In the genomic region with DNA sequence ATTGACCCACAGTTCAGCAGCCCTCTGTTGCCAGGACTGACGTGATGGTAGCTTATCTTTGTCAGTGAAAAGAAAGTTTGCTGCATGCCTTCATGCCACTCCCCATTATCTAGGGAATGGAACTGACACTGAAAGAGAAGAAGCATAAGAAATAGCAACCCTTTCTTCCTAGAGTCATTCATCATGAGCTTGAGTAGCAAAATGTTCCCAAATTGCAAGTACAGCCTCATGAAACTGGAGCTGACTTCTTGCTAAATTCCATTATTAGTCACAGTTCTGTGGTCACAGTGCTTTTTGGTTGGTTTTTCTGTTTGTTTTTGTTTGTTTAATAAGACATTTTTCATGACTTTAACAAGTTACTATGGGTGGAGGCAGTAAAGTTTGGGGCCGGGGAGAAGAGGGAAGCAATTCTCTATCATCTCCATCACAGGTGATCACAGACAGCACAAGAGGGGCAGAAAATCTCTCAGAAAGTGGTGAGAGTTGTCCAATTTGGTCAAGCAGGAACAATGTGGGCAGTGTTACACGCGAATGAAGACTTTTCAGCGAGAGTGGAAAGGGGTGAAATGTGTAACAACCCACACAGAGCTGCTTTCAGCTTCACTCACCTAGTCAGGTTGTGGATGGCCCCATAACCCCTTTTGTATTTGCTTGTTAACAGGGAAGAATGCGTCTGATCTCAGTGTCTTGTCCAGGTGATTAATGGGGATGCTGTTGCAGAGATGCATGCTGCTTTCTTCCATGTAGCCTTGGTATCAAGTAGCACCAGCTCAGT, we compare ENCODE assay signal across 11 cellular contexts.
DNase-seq lines count a peak whose midpoint lies in the region; ATAC-seq and TF ChIP-seq lines count a peak whose summit lies in the region.
"Had no signal": no experiment of that assay in that cellular context is flagged by ENCODE, and none has a peak within 500 bp of the region (broad histone marks: within the 10 kb centered on the region; RNA-seq: fewer than 3 reads in every experiment).

No MANE protein-coding gene starts in this region.

- no peak for TF ChIP-seq POLR2A in spleen (IDR thresholded peaks at IDR 0.05)

- H3K27me3 ChIP-seq in spleen (replicated peaks in 1 of 7): no peaks in the 10 kb centered on the region

- intact Hi-C loops in activated CD4-positive, alpha-beta memory T cell treated with anti-CD3 and anti-CD28 coated beads for 36 hours (cut with micrococcal nuclease): loop anchor here (1.0 to 5.0 kb wide), 3 partner anchors 15 to 47 kb away; no protein-coding TSS in a partner anchor
- intact Hi-C loops in spleen (cut with DNase I; ENCODE audit: low total_unique reads): no loop called here

- H3K36me3 ChIP-seq in spleen: no peaks in the 10 kb centered on the region

- CTCF ChIA-PET in activated CD4-positive, alpha-beta memory T cell treated with anti-CD3 and anti-CD28 coated beads for 36 hours (lab: Charles Lee): no interaction called here
- CTCF ChIA-PET in activated CD4-positive, alpha-beta memory T cell treated with anti-CD3 and anti-CD28 coated beads, Interleukin-2, amount 10 ng/mL, durations not matched to agents 7 days and 5 days (lab: Charles Lee): no interaction called here

- TF ChIP-seq CTCF in HFFc6 (IDR thresholded peaks at IDR 0.05) (no peak), spleen (IDR thresholded peaks at IDR 0.05 in 8 of 11, conservative IDR thresholded peaks at IDR 0.05 in 3 of 11) (no peak)

- H3K4me1 Mint-ChIP-seq in activated CD4-positive, alpha-beta memory T cell treated with anti-CD3 and anti-CD28 coated beads for 36 hours (ENCODE audit: low read depth): peaks cover 8% of the 10 kb centered on the region
- H3K4me1 Mint-ChIP-seq in activated CD4-positive, alpha-beta memory T cell treated with anti-CD3 and anti-CD28 coated beads, Interleukin-2, amount 10 ng/mL, durations not matched to agents 7 days and 5 days: peaks cover 9% of the 10 kb centered on the region
- H3K4me1 Mint-ChIP-seq in HFFc6 (ENCODE audit: low read depth): no peaks in the 10 kb centered on the region
- no peaks in the 10 kb centered on the region for H3K4me1 Mint-ChIP-seq in stimulated activated effector memory CD8-positive, alpha-beta T cell treated with anti-CD3 and anti-CD28 coated beads, Interleukin-12 subunit alpha, Interleukin-12 subunit beta, amount 100 ng/mL, for 72 hours
- H3K4me1 Mint-ChIP-seq: activated naive CD4-positive, alpha-beta T cell treated with anti-CD3 and anti-CD28 coated beads, Interleukin-2, amount 50 U/mL, for 24 hours had no signal

- peak; percentile 57 for ATAC-seq in HG03521 (IDR thresholded peaks at IDR 0.05; ENCODE audit: unreplicated experiment)
- peak; percentile 77 for ATAC-seq in stimulated activated effector memory CD8-positive, alpha-beta T cell treated with anti-CD3 and anti-CD28 coated beads, Interleukin-12 subunit alpha, Interleukin-12 subunit beta, amount 100 ng/mL, for 72 hours

- peaks cover 0 to 9% (median 0%) of the 10 kb centered on the region in 8 donors for H3K9me3 ChIP-seq in spleen

- no peak overlapping the region for H3K27ac ChIP-seq in spleen

- 47 to 69% (median 60%) methylated on average over 6 of the region's 6 CpGs for WGBS in spleen, 5 donors

- H3K36me3 Mint-ChIP-seq in activated CD4-positive, alpha-beta memory T cell treated with anti-CD3 and anti-CD28 coated beads for 36 hours: no peaks in the 10 kb centered on the region
- no peaks in the 10 kb centered on the region for H3K36me3 Mint-ChIP-seq in activated CD4-positive, alpha-beta memory T cell treated with anti-CD3 and anti-CD28 coated beads, Interleukin-2, amount 10 ng/mL, durations not matched to agents 7 days and 5 days (ENCODE audit: low read depth)
- H3K36me3 Mint-ChIP-seq in HFFc6 (ENCODE audit: low read depth): peaks cover 5% of the 10 kb centered on the region; the same call in 1 of the 2 replicates
- no peaks in the 10 kb centered on the region for H3K36me3 Mint-ChIP-seq in stimulated activated effector memory CD8-positive, alpha-beta T cell treated with anti-CD3 and anti-CD28 coated beads, Interleukin-12 subunit alpha, Interleukin-12 subunit beta, amount 100 ng/mL, for 72 hours
- H3K36me3 Mint-ChIP-seq: activated naive CD4-positive, alpha-beta T cell treated with anti-CD3 and anti-CD28 coated beads, Interleukin-2, amount 50 U/mL, for 24 hours had no signal

- peaks cover 7% of the 10 kb centered on the region for H3K9me3 Mint-ChIP-seq in activated CD4-positive, alpha-beta memory T cell treated with anti-CD3 and anti-CD28 coated beads for 36 hours
- no peaks in the 10 kb centered on the region for H3K9me3 Mint-ChIP-seq in activated CD4-positive, alpha-beta memory T cell treated with anti-CD3 and anti-CD28 coated beads, Interleukin-2, amount 10 ng/mL, durations not matched to agents 7 days and 5 days
- H3K9me3 Mint-ChIP-seq in HFFc6: peaks cover 35% of the 10 kb centered on the region
- no peaks in the 10 kb centered on the region for H3K9me3 Mint-ChIP-seq in stimulated activated effector memory CD8-positive, alpha-beta T cell treated with anti-CD3 and anti-CD28 coated beads, Interleukin-12 subunit alpha, Interleukin-12 subunit beta, amount 100 ng/mL, for 72 hours
- H3K9me3 Mint-ChIP-seq: activated naive CD4-positive, alpha-beta T cell treated with anti-CD3 and anti-CD28 coated beads, Interleukin-2, amount 50 U/mL, for 24 hours had no signal

- H3K4me1 ChIP-seq in spleen: no peaks in the 10 kb centered on the region

- peak; percentile 33 for DNase-seq in activated CD4-positive, alpha-beta memory T cell treated with anti-CD3 and anti-CD28 coated beads for 36 hours
- DNase-seq in activated CD4-positive, alpha-beta memory T cell treated with anti-CD3 and anti-CD28 coated beads, Interleukin-2, amount 10 ng/mL, durations not matched to agents 7 days and 5 days: no peak
- DNase-seq in HFFc6 (peak; percentile 3), KG1 (lab: John Stamatoyannopoulos, UW) (no peak), spleen (no peak)
- DNase-seq in stimulated activated effector memory CD8-positive, alpha-beta T cell treated with anti-CD3 and anti-CD28 coated beads, Interleukin-12 subunit alpha, Interleukin-12 subunit beta, amount 100 ng/mL, for 72 hours (ENCODE audit: low spot score in 2 of 2): no peak
- DNase-seq in stimulated activated naive CD4-positive, alpha-beta T cell treated with Interleukin-2 at 50 U/mL for 16 hours (lab: John Stamatoyannopoulos, UW): no peak
- DNase-seq: NCI-H226, substantia nigra had no signal

- H3K27ac Mint-ChIP-seq in activated CD4-positive, alpha-beta memory T cell treated with anti-CD3 and anti-CD28 coated beads for 36 hours: peak overlapping the region; percentile 76
- no peak overlapping the region for H3K27ac Mint-ChIP-seq in activated CD4-positive, alpha-beta memory T cell treated with anti-CD3 and anti-CD28 coated beads, Interleukin-2, amount 10 ng/mL, durations not matched to agents 7 days and 5 days
- no peak overlapping the region for H3K27ac Mint-ChIP-seq in HFFc6
- no peak overlapping the region for H3K27ac Mint-ChIP-seq in stimulated activated effector memory CD8-positive, alpha-beta T cell treated with anti-CD3 and anti-CD28 coated beads, Interleukin-12 subunit alpha, Interleukin-12 subunit beta, amount 100 ng/mL, for 72 hours
- H3K27ac Mint-ChIP-seq: activated naive CD4-positive, alpha-beta T cell treated with anti-CD3 and anti-CD28 coated beads, Interleukin-2, amount 50 U/mL, for 24 hours had no signal

- H3K27me3 Mint-ChIP-seq in activated CD4-positive, alpha-beta memory T cell treated with anti-CD3 and anti-CD28 coated beads for 36 hours: peaks cover 9% of the 10 kb centered on the region
- no peaks in the 10 kb centered on the region for H3K27me3 Mint-ChIP-seq in activated CD4-positive, alpha-beta memory T cell treated with anti-CD3 and anti-CD28 coated beads, Interleukin-2, amount 10 ng/mL, durations not matched to agents 7 days and 5 days
- peaks cover 1% of the 10 kb centered on the region for H3K27me3 Mint-ChIP-seq in HFFc6 (ENCODE audit: insufficient read depth)

- POLR2A ChIA-PET in activated CD4-positive, alpha-beta memory T cell treated with anti-CD3 and anti-CD28 coated beads for 36 hours (lab: Charles Lee): interaction anchor here (1.0 kb wide), 1 partner anchor 11 kb away, joined by 3 read pairs; no protein-coding TSS in a partner anchor
- POLR2A ChIA-PET in activated CD4-positive, alpha-beta memory T cell treated with anti-CD3 and anti-CD28 coated beads, Interleukin-2, amount 10 ng/mL, durations not matched to agents 7 days and 5 days (lab: Charles Lee): no interaction called here

- H3K4me3 ChIP-seq in spleen: no peak overlapping the region

- H3K4me3 Mint-ChIP-seq in activated CD4-positive, alpha-beta memory T cell treated with anti-CD3 and anti-CD28 coated beads for 36 hours: no peak overlapping the region
- no peak overlapping the region for H3K4me3 Mint-ChIP-seq in activated CD4-positive, alpha-beta memory T cell treated with anti-CD3 and anti-CD28 coated beads, Interleukin-2, amount 10 ng/mL, durations not matched to agents 7 days and 5 days
- H3K4me3 Mint-ChIP-seq in HFFc6: no peak overlapping the region
- no peak overlapping the region for H3K4me3 Mint-ChIP-seq in stimulated activated effector memory CD8-positive, alpha-beta T cell treated with anti-CD3 and anti-CD28 coated beads, Interleukin-12 subunit alpha, Interleukin-12 subunit beta, amount 100 ng/mL, for 72 hours
- H3K4me3 Mint-ChIP-seq: activated naive CD4-positive, alpha-beta T cell treated with anti-CD3 and anti-CD28 coated beads, Interleukin-2, amount 50 U/mL, for 24 hours had no signal

Comparison
In these comparisons a context has a peak if more than half of its experiments do, and no peak if none do; other contexts are left out.
1. DNase-seq: peak in activated CD4-positive, alpha-beta memory T cell treated with anti-CD3 and anti-CD28 coated beads for 36 hours (single experiment) and HFFc6 (single experiment); none in activated CD4-positive, alpha-beta memory T cell treated with anti-CD3 and anti-CD28 coated beads, Interleukin-2, amount 10 ng/mL, durations not matched to agents 7 days and 5 days (single experiment), stimulated activated effector memory CD8-positive, alpha-beta T cell treated with anti-CD3 and anti-CD28 coated beads, Interleukin-12 subunit alpha, Interleukin-12 subunit beta, amount 100 ng/mL, for 72 hours (0 of 2), KG1 (single experiment), stimulated activated naive CD4-positive, alpha-beta T cell treated with Interleukin-2 at 50 U/mL for 16 hours (single experiment) and spleen (single experiment).